Comparison of ENCODE assay signal across 16 cellular contexts in the genomic region with DNA sequence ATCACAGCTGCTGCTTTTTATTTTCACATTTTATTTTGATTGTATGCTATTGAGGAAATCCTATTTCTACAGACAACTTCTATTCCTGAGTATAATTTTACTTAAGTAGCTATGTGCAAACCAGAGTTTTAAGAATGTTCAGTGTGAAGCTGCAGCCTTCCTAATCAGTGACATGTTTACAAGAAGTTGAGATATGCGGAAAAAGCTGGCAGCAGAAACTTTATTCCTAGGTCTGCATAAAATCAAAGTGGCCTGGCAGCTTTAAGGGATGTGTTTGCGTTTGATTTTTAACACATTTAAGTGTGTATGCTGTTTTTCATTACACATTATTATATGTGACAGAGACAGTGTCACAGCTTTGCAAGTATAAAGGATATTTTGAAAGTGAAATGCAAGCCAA. TPM values are rescaled to one million over a fixed set of nuclear protein-coding genes. Genes with fewer than 3 reads are reported as not detected.
DNase-seq lines count a peak whose midpoint lies in the region; ATAC-seq, FAIRE-seq and TF ChIP-seq lines count a peak whose summit lies in the region.
"Had no signal": no experiment of that assay in that cellular context is flagged by ENCODE, and none has a peak within 500 bp of the region (broad histone marks: within the 10 kb centered on the region; RNA-seq: fewer than 3 reads in every experiment).

No MANE protein-coding gene starts in this region.

- no peak overlapping the region for H4K91ac ChIP-seq in mesenchymal stem cell (ENCODE audit: low read length)

- no peaks in the 10 kb centered on the region for H3K9me3 ChIP-seq in HepG2 (ENCODE audit: low read length)
- H3K9me3 ChIP-seq in right lobe of liver = no peaks in the 10 kb centered on the region
- no peaks in the 10 kb centered on the region for H3K9me3 ChIP-seq in mesenchymal stem cell (ENCODE audit: control insufficient read depth, low read length)
- H3K9me3 ChIP-seq in uterus = no peaks in the 10 kb centered on the region
- no peaks in the 10 kb centered on the region for H3K9me3 ChIP-seq in suprapubic skin
- H3K9me3 ChIP-seq: BLaER1 treated with 17β-estradiol and CSF1 and Interleukin-3, amounts not matched to agents 10 nM and 100 nM had no signal

- H2AFZ ChIP-seq in HepG2 (ENCODE audit: low read length) (no peak overlapping the region), mesenchymal stem cell (ENCODE audit: low read depth, low read length) (no peak overlapping the region)

- H3K4me3 ChIP-seq in HepG2 (replicated peaks in 1 of 3; ENCODE audit: insufficient read depth in 1 of 3, low read depth in 2 of 3, low read length in 3 of 3) (no peak overlapping the region), right lobe of liver (no peak overlapping the region), mesenchymal stem cell (ENCODE audit: insufficient read depth in 1 of 2, low read depth in 1 of 2, low read length in 2 of 2) (no peak overlapping the region), uterus (no peak overlapping the region), suprapubic skin (no peak overlapping the region)
- H3K4me3 ChIP-seq: BLaER1 treated with 17β-estradiol and CSF1 and Interleukin-3, amounts not matched to agents 10 nM and 100 nM had no signal

- WGBS in HepG2 (ENCODE audit: low lambda C conversion rate) = 95% methylated on average over 2 of the region's 2 CpGs
- 56% methylated on average over 2 of the region's 2 CpGs for WGBS in right lobe of liver (ENCODE audit: insufficient coverage, low coverage, low lambda C conversion rate, missing lambda C conversion rate)
- 38% methylated on average over 1 of the region's 2 CpGs for WGBS in mesenchymal stem cell
- WGBS in suprapubic skin = 56% methylated on average over 2 of the region's 2 CpGs

- H3K9ac ChIP-seq in HepG2 (ENCODE audit: insufficient read depth, low read depth, low read length) (no peak overlapping the region), mesenchymal stem cell (ENCODE audit: low read length) (peak overlapping the region; percentile 37)
- H3K9ac ChIP-seq: BLaER1 treated with 17β-estradiol and CSF1 and Interleukin-3, amounts not matched to agents 10 nM and 100 nM had no signal

- H3K14ac ChIP-seq in mesenchymal stem cell (ENCODE audit: low read length in 2 of 2) = no peak overlapping the region

- H3K27ac ChIP-seq in HepG2 (ENCODE audit: extremely low read length, insufficient read depth, low read length) (no peak overlapping the region), right lobe of liver (no peak overlapping the region), mesenchymal stem cell (ENCODE audit: low read length, poor library complexity, severe bottlenecking) (no peak overlapping the region), uterus (peak overlapping the region; percentile 35 to 53), suprapubic skin (no peak overlapping the region)
- H3K27ac ChIP-seq: BLaER1 treated with 17β-estradiol and CSF1 and Interleukin-3, amounts not matched to agents 10 nM and 100 nM had no signal

- H3K4me1 ChIP-seq in HepG2 (ENCODE audit: insufficient read depth, low read length) (0 out of 2 replicates have a peak, but pooled peaks cover 6% of the 10 kb centered on the region), right lobe of liver (peaks cover 0 to 18% (median 0%) of the 10 kb centered on the region in 4 donors), mesenchymal stem cell (ENCODE audit: control insufficient read depth, insufficient read depth, low read depth, low read length) (no peaks in the 10 kb centered on the region), uterus (no peaks in the 10 kb centered on the region), suprapubic skin (peaks cover 49% of the 10 kb centered on the region)

- H3K4me2 ChIP-seq in HepG2 (ENCODE audit: low read depth, low read length) (no peak overlapping the region), mesenchymal stem cell (ENCODE audit: low read length, poor library complexity, severe bottlenecking) (no peak overlapping the region)

- FAIRE-seq in HepG2 (lab: Jason Lieb, UNC) = no peak

- DNase-seq in HepG2 (ENCODE audit: low spot score) (no peak), right lobe of liver (no peak), amniotic epithelial cell (ENCODE audit: low read depth) (peak; percentile 75), mesenchymal stem cell (peak; percentile 51), uterus (no peak), suprapubic skin (ENCODE audit: low spot score in 2 of 2) (no peak), DMS 273 treated with DMSO at 0.1 percent for 48 hours (lab: John Stamatoyannopoulos, UW) (no peak), posterior cingulate gyrus (no peak)
- DNase-seq: ACHN; CD4-positive, CD25-positive, alpha-beta regulatory T cell; HCEC 1CT had no signal

- ATAC-seq in HepG2 (no peak), right lobe of liver (no peak)

- H3K36me3 ChIP-seq in HepG2 (replicated peaks in 1 of 2; ENCODE audit: control insufficient read depth in 1 of 2, insufficient read depth in 2 of 2, low read length in 2 of 2) (peaks cover 0 to 47% of the 10 kb centered on the region in 2 experiments; a peak in 3 of 5 replicates), right lobe of liver (peaks cover 0 to 11% (median 0%) of the 10 kb centered on the region in 4 donors), mesenchymal stem cell (ENCODE audit: control insufficient read depth in 1 of 2, insufficient read depth in 2 of 2, low read depth in 1 of 2, low read length in 2 of 2) (peaks cover 3 to 39% of the 10 kb centered on the region in 2 experiments), uterus (no peaks in the 10 kb centered on the region), suprapubic skin (peaks cover 6% of the 10 kb centered on the region)

- H2BK120ac ChIP-seq in mesenchymal stem cell (ENCODE audit: low read depth, low read length) = no peak overlapping the region

- no peak overlapping the region for H3K23ac ChIP-seq in mesenchymal stem cell (ENCODE audit: low read length in 2 of 2)

- no peak overlapping the region for H2BK5ac ChIP-seq in mesenchymal stem cell (ENCODE audit: low read depth, low read length, poor library complexity, severe bottlenecking)

- H3K27me3 ChIP-seq in HepG2 (ENCODE audit: control insufficient read depth in 1 of 2, insufficient read depth in 2 of 2, low read length in 2 of 2) (no peaks in the 10 kb centered on the region), right lobe of liver (no peaks in the 10 kb centered on the region), mesenchymal stem cell (ENCODE audit: control insufficient read depth in 1 of 2, insufficient read depth in 1 of 2, low read length in 2 of 2) (no peaks in the 10 kb centered on the region), uterus (no peaks in the 10 kb centered on the region), suprapubic skin (no peaks in the 10 kb centered on the region)
- H3K27me3 ChIP-seq: BLaER1 treated with 17β-estradiol and CSF1 and Interleukin-3, amounts not matched to agents 10 nM and 100 nM had no signal

- H3K79me2 ChIP-seq in HepG2 (ENCODE audit: insufficient read depth, low read length) = peaks cover 88% of the 10 kb centered on the region

- no peak for TF ChIP-seq EP300 in HepG2 (IDR thresholded peaks at IDR 0.05; ENCODE audit: low read depth in 2 of 2, low read length in 2 of 2)
- TF ChIP-seq EP300 in HepG2 (CRISPR knock-in tag; IDR thresholded peaks at IDR 0.05; ENCODE audit: borderline replicate concordance) = no peak
- TF ChIP-seq EP300 in suprapubic skin (IDR thresholded peaks at IDR 0.05) = no peak

- peaks cover 16% of the 10 kb centered on the region for H4K20me1 ChIP-seq in HepG2 (ENCODE audit: insufficient read depth, low read length)

- POLR2A ChIA-PET in HepG2 (lab: Yijun Ruan, JAX) = no interaction called here

- peaks cover 23% of the 10 kb centered on the region for H3K79me1 ChIP-seq in mesenchymal stem cell (replicated peaks; ENCODE audit: low read length, poor library complexity, severe bottlenecking)

- in situ Hi-C loops in HepG2 (cut with HindIII; ENCODE audit: extremely low pct_ligation_motif_present, low pct_unique_long_range_greater_than_20kb) = no loop called here

- no peak for TF ChIP-seq POLR2A in HepG2 (IDR thresholded peaks at IDR 0.05; ENCODE audit: insufficient read depth in 1 of 2, low read depth in 2 of 2, low read length in 2 of 2)
- TF ChIP-seq POLR2A in right lobe of liver (IDR thresholded peaks at IDR 0.05) = no peak
- TF ChIP-seq POLR2A in uterus (IDR thresholded peaks at IDR 0.05) = no peak
- TF ChIP-seq POLR2A in suprapubic skin (IDR thresholded peaks at IDR 0.05) = no peak

- TF ChIP-seq RAD21 in HepG2 (CRISPR knock-in tag; IDR thresholded peaks at IDR 0.05) = no peak

- H2BK15ac ChIP-seq in mesenchymal stem cell (ENCODE audit: low read depth, poor library complexity, severe bottlenecking) = no peak overlapping the region

- H3K18ac ChIP-seq in mesenchymal stem cell (ENCODE audit: low read depth in 1 of 2, low read length in 2 of 2) = no peak overlapping the region

- H2BK12ac ChIP-seq in mesenchymal stem cell (ENCODE audit: low read length in 2 of 2) = no peak overlapping the region

- no peak for TF ChIP-seq CTCF in HepG2 (CRISPR knock-in tag; IDR thresholded peaks at IDR 0.05)
- TF ChIP-seq CTCF in right lobe of liver (IDR thresholded peaks at IDR 0.05) = no peak
- no peak for TF ChIP-seq CTCF in uterus (IDR thresholded peaks at IDR 0.05)
- TF ChIP-seq CTCF in suprapubic skin (IDR thresholded peaks at IDR 0.05) = no peak

- H2AK5ac ChIP-seq in mesenchymal stem cell (ENCODE audit: low read length, severe bottlenecking) = no peak overlapping the region

- H3K4ac ChIP-seq in mesenchymal stem cell (ENCODE audit: low read depth in 1 of 2, low read length in 2 of 2) = no peak overlapping the region

- intact Hi-C loops in HepG2 (cut with micrococcal nuclease; ENCODE audit: unreplicated experiment) = no loop called here
- intact Hi-C loops in right lobe of liver (cut with DNase I) = no loop called here
- intact Hi-C loops in uterus (cut with DNase I; ENCODE audit: low total_unique reads) = no loop called here
- intact Hi-C loops in posterior cingulate gyrus (cut with DNase I) = no loop called here

- CTCF ChIA-PET in HepG2 (lab: Yijun Ruan, JAX; ENCODE audit: low intra/inter-chr PET ratio, low total read pairs) = no interaction called here

- no peak overlapping the region for H4K8ac ChIP-seq in mesenchymal stem cell (ENCODE audit: low read length)

- no TSS peak for BruUV-seq in HepG2 (replicated peaks; lab: Mats Ljungman, UMichigan)

RNA-seq across cellular contexts. Expression of a gene that starts 26.3 kb away (rescaled TPM):
- 67.3 and 74.9 TPM in 2 replicates for total RNA-seq in HepG2 (2016; rRNA removed; fragmentation: Illumina TruSeq; extraction: Trizol)
- 7.2 and 7.5 TPM in 2 replicates for total RNA-seq in HepG2 (2016; cell fraction: cytosol; rRNA removed; fragmentation: Illumina TruSeq; extraction: Trizol; ENCODE audit: low read depth)
- 67.5 and 68.5 TPM in 2 replicates for total RNA-seq in HepG2 (2016; cell fraction: insoluble cytoplasmic fraction; rRNA removed; fragmentation: Illumina TruSeq; extraction: Trizol)
- total RNA-seq in HepG2 (2016; cell fraction: membrane; rRNA removed; fragmentation: Illumina TruSeq; extraction: Trizol) = 20.7 and 21.7 TPM in 2 replicates
- total RNA-seq in HepG2 (2016; cell fraction: nucleus; rRNA removed; fragmentation: Illumina TruSeq; extraction: Trizol) = 113 and 120 TPM in 2 replicates
- 52.0 and 66.3 TPM in 2 replicates for polyA plus RNA-seq in HepG2 (2011; rRNA removed)
- 29.4 and 43.0 TPM in 2 replicates for polyA plus RNA-seq in HepG2 (2011; cell fraction: cytosol; rRNA removed)
- polyA plus RNA-seq in HepG2 (2011; cell fraction: nucleus; rRNA removed) = 53.6 and 57.1 TPM in 2 replicates
- polyA plus RNA-seq in HepG2 (2012) = 53.3 and 55.6 TPM in 2 replicates
- polyA plus RNA-seq in HepG2 (2016; cell fraction: cytosol; fragmentation: Illumina TruSeq; extraction: Trizol; ENCODE audit: low read depth) = 2.4 and 3.2 TPM in 2 replicates
- 53.0 and 55.3 TPM in 2 replicates for polyA plus RNA-seq in HepG2 (2016; cell fraction: insoluble cytoplasmic fraction; fragmentation: Illumina TruSeq; extraction: Trizol; ENCODE audit: low read depth)
- polyA plus RNA-seq in HepG2 (2016; cell fraction: membrane; fragmentation: Illumina TruSeq; extraction: Trizol; ENCODE audit: low read depth) = 8.8 and 9.7 TPM in 2 replicates
- polyA plus RNA-seq in HepG2 (2016; cell fraction: nucleus; fragmentation: Illumina TruSeq; extraction: Trizol; ENCODE audit: insufficient read depth, low read depth) = 90.3 and 105 TPM in 2 replicates
- 75.6 and 86.1 TPM in 2 replicates for polyA minus RNA-seq in HepG2 (2011; rRNA and poly(A)+ RNA removed; ENCODE audit: low replicate concordance)
- 50.6 and 54.7 TPM in 2 replicates for polyA minus RNA-seq in HepG2 (2011; cell fraction: cytosol; rRNA and poly(A)+ RNA removed)
- polyA minus RNA-seq in HepG2 (2011; cell fraction: nucleus; rRNA and poly(A)+ RNA removed) = 204 and 254 TPM in 2 replicates
- 10 to 100 TPM; 37.9 to 53.3 (median 45.3) TPM for total RNA-seq in right lobe of liver
- 22.9 TPM for polyA plus RNA-seq in mesenchymal stem cell (2013, experiment 1 of 2)
- polyA plus RNA-seq in mesenchymal stem cell (2013, experiment 2 of 2) = 23.1 TPM
- 100 to 1,000 TPM in 2 of 4 donors, 10 to 100 TPM in 2; 62.0 to 117 (median 86.2) TPM for total RNA-seq in uterus
- total RNA-seq in suprapubic skin = 100 to 1,000 TPM in 1 of 4 donors, 10 to 100 TPM in 3; 51.7 to 105 (median 57.8) TPM

RNA-seq across cellular contexts. Expression of a gene that starts 29.4 kb away (rescaled TPM):
- total RNA-seq in HepG2 (2016; rRNA removed; fragmentation: Illumina TruSeq; extraction: Trizol) = not detected in 2 replicates
- total RNA-seq in HepG2 (2016; cell fraction: cytosol; rRNA removed; fragmentation: Illumina TruSeq; extraction: Trizol; ENCODE audit: low read depth) = not detected in 2 replicates
- total RNA-seq in HepG2 (2016; cell fraction: insoluble cytoplasmic fraction; rRNA removed; fragmentation: Illumina TruSeq; extraction: Trizol) = 0.11 TPM in 1 of 2 replicates, not detected in the other
- not detected in 2 replicates for total RNA-seq in HepG2 (2016; cell fraction: membrane; rRNA removed; fragmentation: Illumina TruSeq; extraction: Trizol)
- 0.09 and 0.12 TPM in 2 replicates for total RNA-seq in HepG2 (2016; cell fraction: nucleus; rRNA removed; fragmentation: Illumina TruSeq; extraction: Trizol)
- 0.42 and 0.46 TPM in 2 replicates for polyA plus RNA-seq in HepG2 (2011; rRNA removed)
- 0.16 and 0.17 TPM in 2 replicates for polyA plus RNA-seq in HepG2 (2011; cell fraction: cytosol; rRNA removed)
- polyA plus RNA-seq in HepG2 (2011; cell fraction: nucleus; rRNA removed) = 0.64 and 1.1 TPM in 2 replicates
- 0.05 and 0.16 TPM in 2 replicates for polyA plus RNA-seq in HepG2 (2012)
- not detected in 2 replicates for polyA plus RNA-seq in HepG2 (2016; cell fraction: cytosol; fragmentation: Illumina TruSeq; extraction: Trizol; ENCODE audit: low read depth)
- polyA plus RNA-seq in HepG2 (2016; cell fraction: insoluble cytoplasmic fraction; fragmentation: Illumina TruSeq; extraction: Trizol; ENCODE audit: low read depth) = 0.11 TPM in 1 of 2 replicates, not detected in the other
- not detected in 2 replicates for polyA plus RNA-seq in HepG2 (2016; cell fraction: membrane; fragmentation: Illumina TruSeq; extraction: Trizol; ENCODE audit: low read depth)
- polyA plus RNA-seq in HepG2 (2016; cell fraction: nucleus; fragmentation: Illumina TruSeq; extraction: Trizol; ENCODE audit: insufficient read depth, low read depth) = 0.15 and 0.28 TPM in 2 replicates
- 0.42 TPM in 1 of 2 replicates, not detected in the other for polyA minus RNA-seq in HepG2 (2011; rRNA and poly(A)+ RNA removed; ENCODE audit: low replicate concordance)
- 0.26 TPM in 1 of 2 replicates, not detected in the other for polyA minus RNA-seq in HepG2 (2011; cell fraction: cytosol; rRNA and poly(A)+ RNA removed)
- polyA minus RNA-seq in HepG2 (2011; cell fraction: nucleus; rRNA and poly(A)+ RNA removed) = 0.39 and 0.50 TPM in 2 replicates
- total RNA-seq in right lobe of liver = under 1 TPM; 0.06 to 0.33 (median 0.09) TPM
- not detected for polyA plus RNA-seq in mesenchymal stem cell (2013, experiment 1 of 2)
- polyA plus RNA-seq in mesenchymal stem cell (2013, experiment 2 of 2) = not detected
- total RNA-seq in uterus = under 1 TPM in 1 of 4 donors, not detected in 3; 0.07 TPM
- total RNA-seq in suprapubic skin = not detected
- total RNA-seq: A172; CD4-positive, CD25-positive, alpha-beta regulatory T cell; Daoy; H4; HT-29 had no signal
- polyA plus RNA-seq: CD4-positive, CD25-positive, alpha-beta regulatory T cell had no signal

Comparison
In these comparisons a context has a peak if more than half of its experiments do, and no peak if none do; other contexts are left out.
1. DNase-seq: peak in amniotic epithelial cell (single experiment) and mesenchymal stem cell (single experiment); none in HepG2 (single experiment), right lobe of liver (0 of 3), uterus (0 of 2), suprapubic skin (0 of 2), DMS 273 treated with DMSO at 0.1 percent for 48 hours (single experiment) and posterior cingulate gyrus (0 of 10).
2. H3K27ac ChIP-seq: peak in uterus (2 of 2); none in HepG2 (single experiment), right lobe of liver (0 of 3), mesenchymal stem cell (single experiment) and suprapubic skin (single experiment).